ENCODE assay signal across 22 cellular contexts in genomic region chr12:96982671-96983070, GRCh38.
"Had no signal": no experiment of that assay in that cellular context is flagged by ENCODE, and none has a peak within 500 bp of the region (broad histone marks: within the 10 kb centered on the region; RNA-seq: fewer than 3 reads in every experiment).

No MANE protein-coding gene starts in this region.

- H3K27me3 ChIP-seq: body of pancreas had no signal

- H3K4me2 ChIP-seq: PC-9 had no signal

- H3K36me3 ChIP-seq: cardiac muscle cell had no signal

- H3K4me3 Mint-ChIP-seq: activated CD8-positive, alpha-beta T cell treated with anti-CD3 and anti-CD28 coated beads for 36 hours; activated naive CD4-positive, alpha-beta T cell treated with anti-CD3 and anti-CD28 coated beads, Interleukin-2, amount 50 U/mL, for 24 hours; T-helper 1 cell treated with Interleukin-12 subunit alpha and Interleukin-12 subunit beta and Interleukin-4 antibody, amounts not matched to agents 30 μg/mL and 1 μg/mL, for 36 hours had no signal

- H3K27ac ChIP-seq: body of pancreas, cardiac muscle cell, PC-9 had no signal

- H3K4me3 ChIP-seq: body of pancreas, cardiac muscle cell, PC-9 had no signal

- DNase-seq: activated CD4-positive, alpha-beta T cell treated with anti-CD3 and anti-CD28 coated beads for 4 hours; activated CD8-positive, alpha-beta memory T cell treated with anti-CD3 and anti-CD28 coated beads, Interleukin-2, amount 50 U/mL, for 4 hours; activated CD8-positive, alpha-beta T cell treated with anti-CD3 and anti-CD28 coated beads for 36 hours; activated effector memory CD4-positive, alpha-beta T cell treated with Interleukin-2 at 50 U/mL for 16 hours; activated naive CD4-positive, alpha-beta T cell; aorta; body of pancreas; Karpas-422; MM.1S; NCI-H1105; NCI-H1436; NCI-H1694 treated with DMSO at 0.1 percent for 48 hours; NCI-H2029 treated with DMSO at 0.1 percent for 48 hours; NCI-H345; NCI-H510A; NCI-H526 treated with DMSO at 0.1 percent for 48 hours; PC-9; SHP77 treated with DMSO at 0.1 percent for 48 hours had no signal

- ATAC-seq: activated CD4-positive, CD25-positive, alpha-beta regulatory T cell treated with anti-CD3 and anti-CD28 coated beads, Interleukin-2, amount 50 U/mL, for 24 hours; activated CD8-positive, alpha-beta T cell treated with anti-CD3 and anti-CD28 coated beads for 36 hours; body of pancreas had no signal

- H2AFZ ChIP-seq: PC-9 had no signal

- H3K27ac Mint-ChIP-seq: activated CD8-positive, alpha-beta T cell treated with anti-CD3 and anti-CD28 coated beads for 36 hours; activated naive CD4-positive, alpha-beta T cell treated with anti-CD3 and anti-CD28 coated beads, Interleukin-2, amount 50 U/mL, for 24 hours; T-helper 1 cell treated with Interleukin-12 subunit alpha and Interleukin-12 subunit beta and Interleukin-4 antibody, amounts not matched to agents 30 μg/mL and 1 μg/mL, for 36 hours had no signal

- H3K9me3 Mint-ChIP-seq: activated CD8-positive, alpha-beta T cell treated with anti-CD3 and anti-CD28 coated beads for 36 hours; activated naive CD4-positive, alpha-beta T cell treated with anti-CD3 and anti-CD28 coated beads, Interleukin-2, amount 50 U/mL, for 24 hours; T-helper 1 cell treated with Interleukin-12 subunit alpha and Interleukin-12 subunit beta and Interleukin-4 antibody, amounts not matched to agents 30 μg/mL and 1 μg/mL, for 36 hours had no signal

- H3K9me3 ChIP-seq: body of pancreas had no signal

- H3K36me3 Mint-ChIP-seq: activated naive CD4-positive, alpha-beta T cell treated with anti-CD3 and anti-CD28 coated beads, Interleukin-2, amount 50 U/mL, for 24 hours had no signal
